In the genomic region with DNA sequence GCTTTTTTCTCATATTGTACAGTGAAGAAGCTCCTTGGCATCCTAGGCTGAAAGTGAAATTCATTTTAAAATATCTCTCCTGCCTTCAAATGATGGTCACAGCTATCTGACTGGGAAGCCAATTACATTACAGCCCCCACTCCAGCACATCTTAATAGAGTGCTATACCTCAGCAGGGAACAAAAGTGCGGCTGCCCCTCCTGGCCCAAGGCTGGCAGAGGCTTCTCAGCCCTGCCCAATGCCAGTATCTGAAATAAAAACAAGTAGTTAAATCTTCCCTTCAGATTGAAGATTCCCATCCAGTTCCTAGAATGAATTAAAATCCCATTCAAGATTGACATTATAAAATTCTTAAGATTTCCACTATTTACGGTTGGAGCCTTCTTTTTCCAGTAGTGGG, we compare ENCODE assay signal across 18 cellular contexts.
"Had no signal": no experiment of that assay in that cellular context is flagged by ENCODE, and none has a peak within 500 bp of the region (broad histone marks: within the 10 kb centered on the region; RNA-seq: fewer than 3 reads in every experiment).

No MANE protein-coding gene starts in this region.

- H3K4me3 ChIP-seq: cardiac muscle cell, colonic mucosa, gastroesophageal sphincter, hepatocyte, sigmoid colon, testis had no signal

- H3K9me3 ChIP-seq: colonic mucosa, gastroesophageal sphincter, sigmoid colon, testis had no signal

- H3K27ac ChIP-seq: cardiac muscle cell, colonic mucosa, gastroesophageal sphincter, hepatocyte, sigmoid colon, testis had no signal

- ATAC-seq: activated CD8-positive, alpha-beta T cell treated with anti-CD3 and anti-CD28 coated beads, Interleukin-2, amount 10 ng/mL, durations not matched to agents 7 days and 5 days; gastroesophageal sphincter; stimulated activated naive CD8-positive, alpha-beta T cell treated with anti-CD3 and anti-CD28 coated beads, Interleukin-15, Interleukin-2, amounts not matched to agents 100 U/mL and 50 U/mL, for 24 hours had no signal

- H3K27me3 ChIP-seq: cardiac muscle cell, colonic mucosa, gastroesophageal sphincter, hepatocyte, sigmoid colon, testis had no signal

- DNase-seq: activated CD4-positive, alpha-beta T cell treated with anti-CD3 and anti-CD28 coated beads for 1 hour; activated CD8-positive, alpha-beta memory T cell treated with anti-CD3 and anti-CD28 coated beads, Interleukin-2, amount 50 U/mL, for 48 hours; activated CD8-positive, alpha-beta T cell treated with anti-CD3 and anti-CD28 coated beads, Interleukin-2, amount 10 ng/mL, durations not matched to agents 7 days and 5 days; activated naive CD8-positive, alpha-beta T cell treated with anti-CD3 and anti-CD28 coated beads, Interleukin-2, amount 10 ng/mL, durations not matched to agents 7 days and 5 days; anterior cingulate cortex; colonic mucosa; effector CD4-positive, alpha-beta T cell; kidney glomerular epithelial cell; mesendoderm; nephron progenitor cell; sigmoid colon; stimulated activated CD4-positive, alpha-beta T cell treated with anti-CD3 and anti-CD28 coated beads, Interleukin-12 subunit alpha, Interleukin-12 subunit beta, amount 100 ng/mL, for 4 hours; stimulated activated CD4-positive, alpha-beta T cell treated with anti-CD3 and anti-CD28 coated beads, Interleukin-2, amount 100 ng/mL, for 48 hours; stimulated activated naive CD8-positive, alpha-beta T cell treated with anti-CD3 and anti-CD28 coated beads, Interleukin-15, Interleukin-2, amounts not matched to agents 100 U/mL and 50 U/mL, for 24 hours; testis had no signal

- H3K27ac Mint-ChIP-seq: activated CD8-positive, alpha-beta T cell treated with anti-CD3 and anti-CD28 coated beads, Interleukin-2, amount 10 ng/mL, durations not matched to agents 7 days and 5 days; activated naive CD8-positive, alpha-beta T cell treated with anti-CD3 and anti-CD28 coated beads, Interleukin-2, amount 10 ng/mL, durations not matched to agents 7 days and 5 days; nephron progenitor cell had no signal

- H3K4me1 Mint-ChIP-seq: activated naive CD8-positive, alpha-beta T cell treated with anti-CD3 and anti-CD28 coated beads, Interleukin-2, amount 10 ng/mL, durations not matched to agents 7 days and 5 days had no signal

- H3K36me3 ChIP-seq: cardiac muscle cell, colonic mucosa, gastroesophageal sphincter, sigmoid colon had no signal

- H3K36me3 Mint-ChIP-seq: activated naive CD8-positive, alpha-beta T cell treated with anti-CD3 and anti-CD28 coated beads, Interleukin-2, amount 10 ng/mL, durations not matched to agents 7 days and 5 days had no signal

- H3K4me3 Mint-ChIP-seq: activated CD8-positive, alpha-beta T cell treated with anti-CD3 and anti-CD28 coated beads, Interleukin-2, amount 10 ng/mL, durations not matched to agents 7 days and 5 days; activated naive CD8-positive, alpha-beta T cell treated with anti-CD3 and anti-CD28 coated beads, Interleukin-2, amount 10 ng/mL, durations not matched to agents 7 days and 5 days; nephron progenitor cell had no signal

- H3K79me2 ChIP-seq: hepatocyte had no signal

- H2AFZ ChIP-seq: hepatocyte had no signal

- H3K4me1 ChIP-seq: colonic mucosa, testis had no signal

- H3K4me2 ChIP-seq: hepatocyte had no signal
